ENCODE assay signal across 8 cellular contexts in genomic region chr9:132240860-132241482, GRCh38.
DNase-seq lines count a peak whose midpoint lies in the region; ATAC-seq and TF ChIP-seq lines count a peak whose summit lies in the region.

No MANE protein-coding gene starts in this region.

- H3K27me3 ChIP-seq in ACC112 (ENCODE audit: insufficient read depth, low read length), result peaks cover 10% of the 10 kb centered on the region
- peaks cover 0 to 82% (median 5%) of the 10 kb centered on the region in 7 donors for H3K27me3 ChIP-seq in spleen (replicated peaks in 1 of 7)

- H3K27ac ChIP-seq in ACC112 (ENCODE audit: low read depth, low read length) (no peak overlapping the region), spleen (peak overlapping the region in 7 of 8 donors; percentile 71 to 86 (median 76))

- no peaks in the 10 kb centered on the region for H3K79me2 ChIP-seq in ACC112 (ENCODE audit: control insufficient read depth, insufficient read depth, low read length, unreplicated experiment)

- 3 to 8% (median 4%) methylated on average over 33 to 62 of the region's 62 CpGs for WGBS in spleen, 5 donors

- peak; percentile 76 for ATAC-seq in GM18909 (IDR thresholded peaks at IDR 0.05; ENCODE audit: poor library complexity, unreplicated experiment)
- ATAC-seq in HG03175 (IDR thresholded peaks at IDR 0.05; ENCODE audit: unreplicated experiment), result peak; percentile 74
- ATAC-seq in activated CD4-positive, CD25-positive, alpha-beta regulatory T cell treated with anti-CD3 and anti-CD28 coated beads, Interleukin-2, amount 50 U/mL, for 24 hours, result peak; percentile 92 to 93

- peak overlapping the region; percentile 84 for H2AFZ ChIP-seq in ACC112 (ENCODE audit: low read length, unreplicated experiment)

- no peak for TF ChIP-seq POLR2A in spleen (IDR thresholded peaks at IDR 0.05)

- H3K36me3 ChIP-seq in ACC112 (ENCODE audit: insufficient read depth, low read length) (no peaks in the 10 kb centered on the region), spleen (no peaks in the 10 kb centered on the region)

- peak in 4 of 11 experiments; percentile 7 to 54 (median 40) for TF ChIP-seq CTCF in spleen (IDR thresholded peaks at IDR 0.05 in 8 of 11, conservative IDR thresholded peaks at IDR 0.05 in 3 of 11)

- peaks cover 19% of the 10 kb centered on the region for H3K4me1 ChIP-seq in ACC112 (ENCODE audit: control insufficient read depth, insufficient read depth, low read length, unreplicated experiment)
- peaks cover 4 to 80% (median 44%) of the 10 kb centered on the region in 6 donors for H3K4me1 ChIP-seq in spleen

- H3K4me3 ChIP-seq in ACC112 (ENCODE audit: low read depth, low read length) (peak overlapping the region; percentile 80), spleen (peak overlapping the region; percentile 58 to 80 (median 74))

- DNase-seq in NCI-H446 treated with DMSO at 0.1 percent for 48 hours (lab: John Stamatoyannopoulos, UW) (peak; percentile 43), islet precursor cell (peak; percentile 99), spleen (peak; percentile 100)
- DNase-seq in central memory CD4-positive, alpha-beta T cell, result peak; percentile 99

- no peaks in the 10 kb centered on the region for H3K9me3 ChIP-seq in spleen

- intact Hi-C loops in spleen (cut with DNase I; ENCODE audit: low total_unique reads), result no loop called here

Comparison
In these comparisons a context has a peak if more than half of its experiments do, and no peak if none do; other contexts are left out.
1. DNase-seq: peak in every context shown above with its lines; median percentile 100 in spleen; 99 in central memory CD4-positive, alpha-beta T cell; 99 in islet precursor cell; 43 in NCI-H446 treated with DMSO at 0.1 percent for 48 hours.